In the genomic region with DNA sequence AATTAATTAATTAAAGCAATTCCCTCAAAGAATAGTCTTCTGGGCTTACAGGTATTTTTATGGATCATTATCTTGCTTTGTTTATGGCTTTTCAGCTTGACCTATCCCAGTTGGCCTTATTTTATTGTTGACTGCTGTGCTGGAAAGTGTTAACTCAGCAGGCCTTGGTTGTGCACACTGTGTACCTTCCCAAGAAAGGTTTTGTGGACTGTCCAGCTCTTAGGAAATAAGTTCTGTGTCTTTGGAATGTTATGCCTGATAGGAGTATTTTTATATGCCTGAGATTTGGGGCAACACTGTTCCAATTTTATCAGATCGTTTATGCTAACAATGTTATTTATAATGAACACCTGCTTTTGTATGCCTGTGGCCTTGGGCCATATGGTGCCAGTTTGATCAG, we compare ENCODE assay signal across 30 cellular contexts.
"Had no signal": no experiment of that assay in that cellular context is flagged by ENCODE, and none has a peak within 500 bp of the region (broad histone marks: within the 10 kb centered on the region; RNA-seq: fewer than 3 reads in every experiment).

No MANE protein-coding gene starts in this region.

- ATAC-seq: activated naive CD4-positive, alpha-beta T cell treated with anti-CD3 and anti-CD28 coated beads, Interleukin-2, amount 50 U/mL, for 72 hours; activated T-cell treated with anti-CD3 and anti-CD28 coated beads, Interleukin-2, amount 50 U/mL, for 72 hours; body of pancreas; effector memory CD8-positive, alpha-beta T cell; foreskin keratinocyte; heart left ventricle; WTC11 had no signal

- H3K4me3 ChIP-seq: body of pancreas, esophagus muscularis mucosa, gastrocnemius medialis, heart left ventricle had no signal

- H3K27ac ChIP-seq: foreskin keratinocyte, gastrocnemius medialis, heart left ventricle had no signal

- H3K4me1 ChIP-seq: body of pancreas, esophagus muscularis mucosa, foreskin keratinocyte, gastrocnemius medialis, heart left ventricle had no signal

- H3K9me3 ChIP-seq: body of pancreas, gastrocnemius medialis had no signal

- H3K36me3 ChIP-seq: esophagus muscularis mucosa, gastrocnemius medialis, heart left ventricle had no signal

- H3K27me3 ChIP-seq: body of pancreas, esophagus muscularis mucosa, foreskin keratinocyte, gastrocnemius medialis, heart left ventricle had no signal

- DNase-seq: activated CD4-positive, alpha-beta memory T cell treated with anti-CD3 and anti-CD28 coated beads, Interleukin-2, amount 10 ng/mL, durations not matched to agents 7 days and 5 days; activated CD4-positive, alpha-beta T cell treated with anti-CD3 and anti-CD28 coated beads for 1 hour; activated CD4-positive, alpha-beta T cell treated with anti-CD3 and anti-CD28 coated beads for 4 hours; activated CD4-positive, alpha-beta T cell treated with anti-CD3 and anti-CD28 coated beads, Interleukin-2, amount 10 ng/mL, durations not matched to agents 7 days and 5 days; activated CD4-positive, alpha-beta T cell treated with anti-CD3 and anti-CD28 coated beads, Interleukin-2, amount 50 U/mL, for 4 hours; activated CD8-positive, alpha-beta memory T cell treated with anti-CD3 and anti-CD28 coated beads, Interleukin-2, amount 50 U/mL, for 48 hours; activated gamma-delta T cell; activated naive CD4-positive, alpha-beta T cell; activated naive CD4-positive, alpha-beta T cell treated with anti-CD3 and anti-CD28 coated beads, Interleukin-2, amount 10 ng/mL, durations not matched to agents 7 days and 5 days; activated naive CD8-positive, alpha-beta T cell treated with anti-CD3 and anti-CD28 coated beads, Interleukin-2, amount 10 ng/mL, durations not matched to agents 7 days and 5 days; activated T-cell treated with anti-CD3 and anti-CD28 coated beads for 4 hours; activated T-cell treated with anti-CD3 and anti-CD28 coated beads, Interleukin-2, amount 50 U/mL, for 24 hours; activated T-cell treated with anti-CD3 and anti-CD28 coated beads, Interleukin-2, amount 50 U/mL, for 72 hours; amygdala; aorta; body of pancreas; caudate nucleus; cortex of kidney; dermis blood vessel endothelial cell; effector CD4-positive, alpha-beta T cell; effector memory CD8-positive, alpha-beta T cell; erythroblast; foreskin keratinocyte; gastrocnemius medialis; glutamatergic neuron; heart left ventricle; T-helper 2 cell had no signal
